ENCODE assay signal across 22 cellular contexts in genomic region chr1:7301346-7301993, GRCh38.
DNase-seq lines count a peak whose midpoint lies in the region; ATAC-seq and TF ChIP-seq lines count a peak whose summit lies in the region.
"Had no signal": no experiment of that assay in that cellular context is flagged by ENCODE, and none has a peak within 500 bp of the region (broad histone marks: within the 10 kb centered on the region; RNA-seq: fewer than 3 reads in every experiment).

No MANE protein-coding gene starts in this region.

- no peaks in the 10 kb centered on the region for H3K36me3 Mint-ChIP-seq in endodermal cell (ENCODE audit: low read depth)
- no peaks in the 10 kb centered on the region for H3K36me3 Mint-ChIP-seq in activated T-cell treated with anti-CD3 and anti-CD28 coated beads, Interleukin-2, amount 50 U/mL, for 4 hours (ENCODE audit: insufficient read depth)

- no peaks in the 10 kb centered on the region for H3K9me3 Mint-ChIP-seq in endodermal cell
- peaks cover 5% of the 10 kb centered on the region for H3K9me3 Mint-ChIP-seq in activated T-cell treated with anti-CD3 and anti-CD28 coated beads, Interleukin-2, amount 50 U/mL, for 4 hours
- H3K9me3 Mint-ChIP-seq: activated T-cell treated with anti-CD3 and anti-CD28 coated beads, Interleukin-2, amount 50 U/mL, for 72 hours had no signal

- DNase-seq in G401 (ENCODE audit: low spot score) (peak; percentile 55), RPMI7951 (ENCODE audit: low read depth) (peak; percentile 42), endodermal cell (peak; percentile 41), osteoblast (ENCODE audit: insufficient read length, low spot score, missing footprints) (peak; percentile 68)
- no peak for DNase-seq in activated T-cell treated with anti-CD3 and anti-CD28 coated beads, Interleukin-2, amount 50 U/mL, for 4 hours
- no peak for DNase-seq in NK-92 treated with Interleukin-12 subunit alpha and Interleukin-12 subunit beta, amount 100 ng/mL, for 24 hours (lab: John Stamatoyannopoulos, UW)
- DNase-seq: activated CD4-positive, alpha-beta T cell treated with anti-CD3 and anti-CD28 coated beads, Interleukin-2, amount 50 U/mL, for 4 hours; activated naive CD8-positive, alpha-beta T cell treated with anti-CD3 and anti-CD28 coated beads, Interleukin-2, amount 50 U/mL, for 24 hours; activated T-cell treated with anti-CD3 and anti-CD28 coated beads, Interleukin-2, amount 50 U/mL, for 72 hours; H7; KBM-7; NCI-H1105 treated with DMSO at 0.1 percent for 48 hours; right lobe of liver; SIG-M5; stimulated activated CD4-positive, alpha-beta T cell treated with anti-CD3 and anti-CD28 coated beads, Interleukin-4, amount 100 ng/mL, for 1 hour; stimulated activated CD8-positive, alpha-beta memory T cell treated with anti-CD3 and anti-CD28 coated beads, Interleukin-4, amount 100 ng/mL, for 48 hours; testis had no signal

- H3K9me3 ChIP-seq in endodermal cell (ENCODE audit: control insufficient read depth, low read length), result peaks cover 10% of the 10 kb centered on the region
- no peaks in the 10 kb centered on the region for H3K9me3 ChIP-seq in osteoblast (ENCODE audit: low read depth, low read length)
- H3K9me3 ChIP-seq: neutrophil, right lobe of liver, testis had no signal

- no peak overlapping the region for H3K4me2 ChIP-seq in osteoblast (ENCODE audit: insufficient read depth, low read length)

- H3K4me1 Mint-ChIP-seq in endodermal cell, result peaks cover 6% of the 10 kb centered on the region
- H3K4me1 Mint-ChIP-seq in activated T-cell treated with anti-CD3 and anti-CD28 coated beads, Interleukin-2, amount 50 U/mL, for 4 hours (ENCODE audit: low read depth), result no peaks in the 10 kb centered on the region
- H3K4me1 Mint-ChIP-seq: activated naive CD8-positive, alpha-beta T cell treated with anti-CD3 and anti-CD28 coated beads, Interleukin-2, amount 50 U/mL, for 24 hours had no signal

- H4K20me1 ChIP-seq in osteoblast (ENCODE audit: insufficient read depth, low read length), result no peaks in the 10 kb centered on the region

- H3K36me3 ChIP-seq in endodermal cell (ENCODE audit: control insufficient read depth, insufficient read depth, low read length) (no peaks in the 10 kb centered on the region), osteoblast (ENCODE audit: insufficient read depth, low read length) (no peaks in the 10 kb centered on the region)
- H3K36me3 ChIP-seq: gastroesophageal sphincter, neutrophil, right lobe of liver had no signal

- no peaks in the 10 kb centered on the region for H3K27me3 ChIP-seq in endodermal cell (ENCODE audit: control insufficient read depth, insufficient read depth, low read length, poor library complexity, severe bottlenecking)
- H3K27me3 ChIP-seq in osteoblast (ENCODE audit: insufficient read depth, low read length), result no peaks in the 10 kb centered on the region
- H3K27me3 ChIP-seq: gastroesophageal sphincter, right lobe of liver, testis had no signal

- H3K4me1 ChIP-seq in endodermal cell (ENCODE audit: control insufficient read depth, insufficient read depth, low read length) (peaks cover 4% of the 10 kb centered on the region), osteoblast (ENCODE audit: insufficient read depth, low read length) (peaks cover 36% of the 10 kb centered on the region)
- H3K4me1 ChIP-seq: right lobe of liver, testis had no signal

- no peak overlapping the region for H3K27ac Mint-ChIP-seq in endodermal cell
- H3K27ac Mint-ChIP-seq: activated naive CD8-positive, alpha-beta T cell treated with anti-CD3 and anti-CD28 coated beads, Interleukin-2, amount 50 U/mL, for 24 hours; activated T-cell treated with anti-CD3 and anti-CD28 coated beads, Interleukin-2, amount 50 U/mL, for 72 hours had no signal

- TF ChIP-seq CTCF in endodermal cell (conservative IDR thresholded peaks at IDR 0.05), result no peak
- no peak for TF ChIP-seq CTCF in osteoblast (IDR thresholded peaks at IDR 0.05; ENCODE audit: extremely low read depth, low read depth, low read length)

- H3K4me3 ChIP-seq in endodermal cell (ENCODE audit: low read length) (no peak overlapping the region), osteoblast (ENCODE audit: insufficient read depth, low read length) (no peak overlapping the region)
- H3K4me3 ChIP-seq: gastroesophageal sphincter, right lobe of liver, testis had no signal

- H3K79me2 ChIP-seq in osteoblast (ENCODE audit: insufficient read depth, low read length), result no peaks in the 10 kb centered on the region

- 82 to 84% methylated on average over 4 to 11 of the region's 11 CpGs for WGBS in endodermal cell (ENCODE audit: insufficient coverage in 1 of 2, insufficient read length in 1 of 2), 2 experiments

- no peaks in the 10 kb centered on the region for H3K27me3 Mint-ChIP-seq in endodermal cell (ENCODE audit: insufficient read depth)
- H3K27me3 Mint-ChIP-seq in activated T-cell treated with anti-CD3 and anti-CD28 coated beads, Interleukin-2, amount 50 U/mL, for 4 hours (ENCODE audit: low read depth), result peaks cover 27% of the 10 kb centered on the region

- H3K27ac ChIP-seq in endodermal cell (ENCODE audit: low read depth, low read length) (peak overlapping the region; percentile 40), osteoblast (ENCODE audit: low read depth, low read length) (peak overlapping the region; percentile 96)
- H3K27ac ChIP-seq: C4-2B, neutrophil, right lobe of liver, testis had no signal

- ATAC-seq in HG03521 (IDR thresholded peaks at IDR 0.05; ENCODE audit: unreplicated experiment), result no peak
- ATAC-seq in GM19351 (IDR thresholded peaks at IDR 0.05; ENCODE audit: unreplicated experiment), result no peak
- no peak for ATAC-seq in activated T-cell treated with anti-CD3 and anti-CD28 coated beads, Interleukin-2, amount 50 U/mL, for 4 hours
- ATAC-seq: activated naive CD8-positive, alpha-beta T cell treated with anti-CD3 and anti-CD28 coated beads, Interleukin-2, amount 50 U/mL, for 24 hours; activated T-cell treated with anti-CD3 and anti-CD28 coated beads, Interleukin-2, amount 50 U/mL, for 72 hours; gastroesophageal sphincter had no signal

- no peak overlapping the region for H3K4me3 Mint-ChIP-seq in endodermal cell
- no peak overlapping the region for H3K4me3 Mint-ChIP-seq in activated T-cell treated with anti-CD3 and anti-CD28 coated beads, Interleukin-2, amount 50 U/mL, for 4 hours
- H3K4me3 Mint-ChIP-seq: activated naive CD8-positive, alpha-beta T cell treated with anti-CD3 and anti-CD28 coated beads, Interleukin-2, amount 50 U/mL, for 24 hours; activated T-cell treated with anti-CD3 and anti-CD28 coated beads, Interleukin-2, amount 50 U/mL, for 72 hours had no signal

- in situ Hi-C loops in G401 (cut with HindIII; ENCODE audit: low sequenced_read_pairs), result no loop called here

- H3K9ac ChIP-seq in endodermal cell (ENCODE audit: extremely low read depth, low read length, poor library complexity, severe bottlenecking), result no peak overlapping the region

- H2AFZ ChIP-seq in osteoblast (ENCODE audit: low read length), result peak overlapping the region; percentile 12

Comparison
In these comparisons a context has a peak if more than half of its experiments do, and no peak if none do; other contexts are left out.
1. DNase-seq: peak in G401 (single experiment), RPMI7951 (single experiment), endodermal cell (single experiment) and osteoblast (single experiment); none in activated T-cell treated with anti-CD3 and anti-CD28 coated beads, Interleukin-2, amount 50 U/mL, for 4 hours (single experiment) and NK-92 treated with Interleukin-12 subunit alpha and Interleukin-12 subunit beta, amount 100 ng/mL, for 24 hours (single experiment).